Comparison of ENCODE assay signal across 29 cellular contexts in the genomic region with DNA sequence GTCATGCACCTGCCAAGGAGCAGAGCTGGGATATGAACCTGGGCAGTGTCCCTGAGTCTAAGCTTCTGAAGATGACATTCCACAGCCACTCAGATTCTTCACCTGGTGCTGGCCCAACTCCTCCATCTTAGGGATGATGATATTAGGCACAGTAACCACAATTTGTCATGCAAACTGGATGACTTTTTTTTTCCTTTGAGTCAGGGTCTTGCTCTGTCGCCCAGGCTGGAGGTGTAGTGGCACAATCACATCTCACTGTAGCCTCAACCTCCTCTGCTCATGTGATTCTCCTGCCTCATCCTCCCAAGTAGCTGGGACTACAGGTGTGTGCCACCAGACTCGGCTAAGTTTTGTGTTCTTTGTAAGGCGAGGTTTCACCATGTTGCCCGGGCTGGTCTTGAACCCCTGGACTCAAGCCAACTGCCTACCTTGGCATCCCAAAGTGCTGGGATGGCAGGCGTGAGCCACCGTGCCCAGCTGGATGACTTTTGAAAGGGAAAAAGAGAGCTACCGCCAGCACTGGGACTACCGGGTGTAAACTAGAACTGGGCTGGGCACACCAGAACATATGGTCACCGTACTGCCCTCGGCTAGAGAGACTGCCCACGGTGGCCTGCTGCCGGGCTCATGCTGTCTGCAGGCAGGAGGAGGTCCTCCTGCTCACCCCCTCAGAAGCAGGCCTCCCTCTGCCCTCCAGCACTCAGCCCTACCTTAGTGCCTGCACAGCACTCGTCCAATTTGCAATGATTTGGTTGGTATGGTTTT.
"Had no signal": no experiment of that assay in that cellular context is flagged by ENCODE, and none has a peak within 500 bp of the region (broad histone marks: within the 10 kb centered on the region; RNA-seq: fewer than 3 reads in every experiment).

No MANE protein-coding gene starts in this region.

- H3K4me3 Mint-ChIP-seq: mesothelial cell of epicardium, naive B cell, nephron progenitor cell had no signal

- H3K36me3 Mint-ChIP-seq: activated naive CD4-positive, alpha-beta T cell treated with anti-CD3 and anti-CD28 coated beads, Interleukin-2, amount 50 U/mL, for 72 hours; mesothelial cell of epicardium; naive B cell had no signal

- H3K4me1 Mint-ChIP-seq: naive B cell had no signal

- H3K9me3 Mint-ChIP-seq: activated naive CD4-positive, alpha-beta T cell treated with anti-CD3 and anti-CD28 coated beads, Interleukin-2, amount 50 U/mL, for 72 hours; mesothelial cell of epicardium; naive B cell; nephron progenitor cell had no signal

- DNase-seq: activated CD4-positive, alpha-beta T cell treated with anti-CD3 and anti-CD28 coated beads for 1 hour; activated CD4-positive, alpha-beta T cell treated with anti-CD3 and anti-CD28 coated beads, Interleukin-2, amount 50 U/mL, for 1 hour; activated CD8-positive, alpha-beta memory T cell treated with anti-CD3 and anti-CD28 coated beads for 24 hours; activated gamma-delta T cell treated with Interleukin-2 at 50 U/mL for 16 hours; adrenal gland; aorta; body of pancreas; cerebellar nuclear complex; dorsolateral prefrontal cortex; effector memory CD4-positive, alpha-beta T cell; erythroblast; gastrocnemius medialis; glutamatergic neuron; islet precursor cell; left colon; naive B cell; nephron progenitor cell; ovary; retina; stimulated activated CD4-positive, alpha-beta T cell treated with anti-CD3 and anti-CD28 coated beads, Interleukin-12 subunit alpha, Interleukin-12 subunit beta, amount 100 ng/mL, for 4 hours; stimulated activated CD4-positive, alpha-beta T cell treated with anti-CD3 and anti-CD28 coated beads, Interleukin-4, amount 100 ng/mL, for 24 hours; stimulated activated CD8-positive, alpha-beta memory T cell treated with anti-CD3 and anti-CD28 coated beads, Interleukin-4, amount 100 ng/mL, for 48 hours; stimulated activated naive CD4-positive, alpha-beta T cell; T-helper 2 cell; trophoblast cell had no signal

- H3K27me3 Mint-ChIP-seq: naive B cell, progenitor cell of endocrine pancreas had no signal

- H3K27ac Mint-ChIP-seq: activated naive CD4-positive, alpha-beta T cell treated with anti-CD3 and anti-CD28 coated beads, Interleukin-2, amount 50 U/mL, for 72 hours; mesothelial cell of epicardium; naive B cell; nephron progenitor cell had no signal

- ATAC-seq: body of pancreas, gastrocnemius medialis, left colon, SK-N-SH treated with all-trans-retinoic acid at 6 μM for 48 hours had no signal
